In the genomic region with DNA sequence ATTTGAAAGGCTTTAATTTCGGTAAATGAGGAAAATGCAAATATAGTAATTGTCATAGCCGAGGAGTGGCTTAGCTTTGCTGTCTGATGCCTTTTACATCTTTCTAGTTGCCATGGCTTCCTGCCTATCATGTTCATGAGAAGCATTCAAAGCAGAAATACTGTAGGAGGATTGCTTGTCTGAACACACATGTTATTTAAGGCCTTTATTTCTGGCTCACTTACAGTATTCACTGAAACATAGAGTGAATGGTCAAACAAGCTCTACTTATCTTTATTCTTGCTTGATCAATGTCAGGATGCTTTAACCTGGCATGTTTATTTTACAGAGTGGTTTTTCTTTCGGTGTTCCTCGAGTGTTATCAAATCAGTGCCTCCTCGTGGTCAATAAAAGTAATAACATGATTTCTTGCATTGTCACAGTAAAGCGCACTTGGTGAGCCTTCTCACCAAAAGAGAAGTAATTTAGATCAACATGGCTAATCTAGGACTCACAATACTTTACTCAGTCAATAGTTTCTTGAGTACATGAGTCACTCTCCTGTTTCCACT, we compare ENCODE assay signal across 9 cellular contexts.
A peak's percentile ranks its signal among the peaks of the same experiment; 100 is the strongest.
DNase-seq lines count a peak whose midpoint lies in the region; ATAC-seq, FAIRE-seq and TF ChIP-seq lines count a peak whose summit lies in the region.
"Had no signal": no experiment of that assay in that cellular context is flagged by ENCODE, and none has a peak within 500 bp of the region (broad histone marks: within the 10 kb centered on the region; RNA-seq: fewer than 3 reads in every experiment).

No MANE protein-coding gene starts in this region.

- no peak overlapping the region for H2AFZ ChIP-seq in neural progenitor cell (replicated peaks)

- H3K27me3 Mint-ChIP-seq in neural progenitor cell (ENCODE audit: insufficient read depth, low read depth), result no peaks in the 10 kb centered on the region
- no peaks in the 10 kb centered on the region for H3K27me3 Mint-ChIP-seq in naive thymus-derived CD4-positive, alpha-beta T cell
- H3K27me3 Mint-ChIP-seq: activated naive CD8-positive, alpha-beta T cell treated with anti-CD3 and anti-CD28 coated beads, Interleukin-2, amount 10 ng/mL, durations not matched to agents 7 days and 5 days had no signal

- no peaks in the 10 kb centered on the region for H3K9me3 Mint-ChIP-seq in neural progenitor cell
- H3K9me3 Mint-ChIP-seq in naive thymus-derived CD4-positive, alpha-beta T cell, result peaks cover 0 to 21% (median 7%) of the 10 kb centered on the region in 11 donors

- H3K36me3 Mint-ChIP-seq in neural progenitor cell, result no peaks in the 10 kb centered on the region
- H3K36me3 Mint-ChIP-seq in naive thymus-derived CD4-positive, alpha-beta T cell, result no peaks in the 10 kb centered on the region
- H3K36me3 Mint-ChIP-seq: activated naive CD8-positive, alpha-beta T cell treated with anti-CD3 and anti-CD28 coated beads, Interleukin-2, amount 10 ng/mL, durations not matched to agents 7 days and 5 days had no signal

- H3K36me3 ChIP-seq in bronchial epithelial cell (ENCODE audit: control insufficient read depth, insufficient read depth, low read length) (no peaks in the 10 kb centered on the region), neural progenitor cell (no peaks in the 10 kb centered on the region), heart left ventricle (no peaks in the 10 kb centered on the region)
- H3K36me3 ChIP-seq in naive thymus-derived CD4-positive, alpha-beta T cell (ENCODE audit: control insufficient read depth in 2 of 3, insufficient read depth in 3 of 3, low read length in 3 of 3), result no peaks in the 10 kb centered on the region

- H3K79me2 ChIP-seq in neural progenitor cell (ENCODE audit: low read depth), result no peaks in the 10 kb centered on the region

- H3K27me3 ChIP-seq in bronchial epithelial cell (ENCODE audit: control insufficient read depth, insufficient read depth, low read length) (no peaks in the 10 kb centered on the region), neural progenitor cell (no peaks in the 10 kb centered on the region), heart left ventricle (no peaks in the 10 kb centered on the region)
- no peaks in the 10 kb centered on the region for H3K27me3 ChIP-seq in naive thymus-derived CD4-positive, alpha-beta T cell (ENCODE audit: control insufficient read depth in 2 of 2, insufficient read depth in 2 of 2, low read length in 2 of 2)

- H3K27ac Mint-ChIP-seq in neural progenitor cell, result no peak overlapping the region
- H3K27ac Mint-ChIP-seq in naive thymus-derived CD4-positive, alpha-beta T cell, result no peak overlapping the region
- H3K27ac Mint-ChIP-seq: activated naive CD8-positive, alpha-beta T cell treated with anti-CD3 and anti-CD28 coated beads, Interleukin-2, amount 10 ng/mL, durations not matched to agents 7 days and 5 days had no signal

- H3K4me1 Mint-ChIP-seq in neural progenitor cell, result no peaks in the 10 kb centered on the region
- no peaks in the 10 kb centered on the region for H3K4me1 Mint-ChIP-seq in naive thymus-derived CD4-positive, alpha-beta T cell
- H3K4me1 Mint-ChIP-seq: activated naive CD8-positive, alpha-beta T cell treated with anti-CD3 and anti-CD28 coated beads, Interleukin-2, amount 10 ng/mL, durations not matched to agents 7 days and 5 days had no signal

- CTCF ChIA-PET in naive thymus-derived CD4-positive, alpha-beta T cell (lab: Charles Lee), result no interaction called here

- H3K4me2 ChIP-seq in neural progenitor cell, result no peak overlapping the region

- no peak for FAIRE-seq in bronchial epithelial cell (lab: Jason Lieb, UNC)

- no peak overlapping the region for H3K4me3 Mint-ChIP-seq in neural progenitor cell
- no peak overlapping the region for H3K4me3 Mint-ChIP-seq in naive thymus-derived CD4-positive, alpha-beta T cell
- H3K4me3 Mint-ChIP-seq: activated naive CD8-positive, alpha-beta T cell treated with anti-CD3 and anti-CD28 coated beads, Interleukin-2, amount 10 ng/mL, durations not matched to agents 7 days and 5 days had no signal

- TF ChIP-seq POLR2A in heart left ventricle (IDR thresholded peaks at IDR 0.05), result no peak

- POLR2A ChIA-PET in naive thymus-derived CD4-positive, alpha-beta T cell (lab: Charles Lee), result no interaction called here

- no peaks in the 10 kb centered on the region for H3F3A ChIP-seq in neural progenitor cell (ENCODE audit: low read depth)

- H3K27ac ChIP-seq in neural progenitor cell, result no peak overlapping the region
- no peak overlapping the region for H3K27ac ChIP-seq in naive thymus-derived CD4-positive, alpha-beta T cell (ENCODE audit: low read depth, low read length)
- no peak overlapping the region for H3K27ac ChIP-seq in heart left ventricle

- 26 to 37% (median 27%) methylated on average over 6 of the region's 6 CpGs for WGBS in heart left ventricle, 4 donors

- DNase-seq in NCI-H1092 (lab: John Stamatoyannopoulos, UW) (peak; percentile 28), bronchial epithelial cell (ENCODE audit: low read depth) (peak; percentile 25), neural progenitor cell (ENCODE audit: low spot score) (peak; percentile 67), posterior vena cava (ENCODE audit: low spot score) (no peak), heart left ventricle (no peak)
- no peak for DNase-seq in naive thymus-derived CD4-positive, alpha-beta T cell
- DNase-seq: activated naive CD8-positive, alpha-beta T cell treated with anti-CD3 and anti-CD28 coated beads, Interleukin-2, amount 10 ng/mL, durations not matched to agents 7 days and 5 days had no signal

- H3K9me3 ChIP-seq in neural progenitor cell (ENCODE audit: low read depth) (no peaks in the 10 kb centered on the region), heart left ventricle (peaks cover 0 to 22% (median 3%) of the 10 kb centered on the region in 12 donors)
- H3K9me3 ChIP-seq in naive thymus-derived CD4-positive, alpha-beta T cell (ENCODE audit: control insufficient read depth in 2 of 3, low read length in 3 of 3), result no peaks in the 10 kb centered on the region

- ATAC-seq in GM18868 (IDR thresholded peaks at IDR 0.05; ENCODE audit: unreplicated experiment) (peak; percentile 86), HG02763 (IDR thresholded peaks at IDR 0.05; ENCODE audit: unreplicated experiment) (no peak), heart left ventricle (no peak)
- no peak for ATAC-seq in naive thymus-derived CD4-positive, alpha-beta T cell

- no peak overlapping the region for H3K4me3 ChIP-seq in bronchial epithelial cell (ENCODE audit: low read depth, low read length)
- H3K4me3 ChIP-seq in neural progenitor cell, result no peak overlapping the region
- H3K4me3 ChIP-seq in naive thymus-derived CD4-positive, alpha-beta T cell (ENCODE audit: low read length), result no peak overlapping the region
- H3K4me3 ChIP-seq in heart left ventricle, result no peak overlapping the region

- TF ChIP-seq CTCF in bronchial epithelial cell (IDR thresholded peaks at IDR 0.05; ENCODE audit: insufficient read depth, low read length, severe bottlenecking) (peak; percentile 17), neural progenitor cell (IDR thresholded peaks at IDR 0.05) (peak; percentile 64), heart left ventricle (IDR thresholded peaks at IDR 0.05) (peak in 2 of 12 donors; percentile 7 to 10)

- H3K4me1 ChIP-seq in neural progenitor cell (no peaks in the 10 kb centered on the region), heart left ventricle (no peaks in the 10 kb centered on the region)
- H3K4me1 ChIP-seq in naive thymus-derived CD4-positive, alpha-beta T cell (ENCODE audit: control insufficient read depth in 2 of 2, insufficient read depth in 2 of 2, low read length in 2 of 2), result no peaks in the 10 kb centered on the region

- no peak overlapping the region for H3K9ac ChIP-seq in neural progenitor cell

- intact Hi-C loops in posterior vena cava (cut with DNase I), result no loop called here
- intact Hi-C loops in naive thymus-derived CD4-positive, alpha-beta T cell (cut with micrococcal nuclease), result no loop called here
- intact Hi-C loops in heart left ventricle (cut with DNase I), result no loop called here

- H4K20me1 ChIP-seq in neural progenitor cell (ENCODE audit: low read depth), result no peaks in the 10 kb centered on the region

Comparison
In these comparisons a context has a peak if more than half of its experiments do, and no peak if none do; other contexts are left out.
1. DNase-seq: peak in NCI-H1092 (single experiment), bronchial epithelial cell (single experiment) and neural progenitor cell (single experiment); none in posterior vena cava (single experiment), naive thymus-derived CD4-positive, alpha-beta T cell (0 of 9) and heart left ventricle (0 of 5).